In the genomic region with DNA sequence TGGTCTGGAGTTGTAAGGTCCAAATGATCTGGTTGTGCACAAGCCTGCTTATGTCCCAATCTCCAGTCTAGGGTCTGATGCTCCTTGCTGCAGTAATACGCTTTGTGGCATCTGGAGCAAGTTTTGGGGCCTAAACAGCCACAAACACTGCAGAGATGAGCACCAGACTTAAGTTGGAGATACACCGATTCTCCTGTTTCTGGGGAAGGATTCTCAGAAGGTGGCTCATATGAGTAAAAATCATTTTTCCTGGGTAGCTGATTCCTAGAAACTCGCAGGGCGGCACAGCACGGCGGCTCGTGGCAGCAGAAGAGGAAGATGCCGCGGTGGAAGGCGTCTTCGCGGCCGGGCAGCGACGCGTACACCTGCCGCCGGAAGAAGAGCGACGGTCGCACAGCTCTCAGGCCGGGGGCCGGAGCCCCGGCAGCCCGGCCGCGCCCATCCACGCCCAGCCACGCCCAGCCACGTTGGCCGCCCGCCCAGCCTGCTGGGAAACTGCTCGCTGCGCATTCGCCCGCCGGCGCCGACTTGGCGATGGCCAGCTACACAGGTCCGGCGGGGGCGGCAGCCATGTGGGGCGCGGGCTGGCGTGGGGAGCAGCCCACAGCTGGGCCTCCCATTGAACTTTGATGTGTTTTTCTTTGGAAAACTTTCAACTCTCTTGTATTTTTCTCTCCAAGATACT, we compare ENCODE assay signal across 8 cellular contexts.
DNase-seq lines count a peak whose midpoint lies in the region; ATAC-seq and TF ChIP-seq lines count a peak whose summit lies in the region.

No MANE protein-coding gene starts in this region.

- H3K4me1 ChIP-seq in ACC112 (ENCODE audit: control insufficient read depth, insufficient read depth, low read length, unreplicated experiment): no peaks in the 10 kb centered on the region
- H3K4me1 ChIP-seq in heart right ventricle: peaks cover 3 to 11% (median 6%) of the 10 kb centered on the region in 9 donors
- peaks cover 0 to 9% (median 8%) of the 10 kb centered on the region in 4 donors for H3K4me1 ChIP-seq in sigmoid colon

- H2AFZ ChIP-seq in ACC112 (ENCODE audit: low read length, unreplicated experiment): no peak overlapping the region

- TF ChIP-seq EP300 in sigmoid colon (IDR thresholded peaks at IDR 0.05): no peak

- ATAC-seq in GM18502 (IDR thresholded peaks at IDR 0.05; ENCODE audit: poor library complexity, unreplicated experiment) (peak; percentile 98), HG02763 (IDR thresholded peaks at IDR 0.05; ENCODE audit: unreplicated experiment) (peak; percentile 87), heart right ventricle (peak; percentile 28 to 82 (median 58))

- H3K79me2 ChIP-seq in ACC112 (ENCODE audit: control insufficient read depth, insufficient read depth, low read length, unreplicated experiment): no peaks in the 10 kb centered on the region

- no peak overlapping the region for H3K27ac ChIP-seq in ACC112 (ENCODE audit: low read depth, low read length)
- H3K27ac ChIP-seq in heart right ventricle: no peak overlapping the region
- H3K27ac ChIP-seq in sigmoid colon: no peak overlapping the region

- peaks cover 73% of the 10 kb centered on the region for H3K27me3 ChIP-seq in ACC112 (ENCODE audit: insufficient read depth, low read length)
- peaks cover 0 to 73% (median 49%) of the 10 kb centered on the region in 7 donors for H3K27me3 ChIP-seq in heart right ventricle
- H3K27me3 ChIP-seq in sigmoid colon: peaks cover 0 to 39% (median 12%) of the 10 kb centered on the region in 3 donors

- H3K4me3 ChIP-seq in ACC112 (ENCODE audit: low read depth, low read length) (peak overlapping the region; percentile 22; the same call in 1 of the 2 replicates), heart right ventricle (peak overlapping the region in 9 of 10 donors; percentile 1 to 48 (median 33)), sigmoid colon (peak overlapping the region in 3 of 4 donors; percentile 13 to 40 (median 34))

- TF ChIP-seq CTCF in heart right ventricle (IDR thresholded peaks at IDR 0.05): no peak
- TF ChIP-seq CTCF in sigmoid colon (IDR thresholded peaks at IDR 0.05): no peak

- TF ChIP-seq POLR2A in sigmoid colon (IDR thresholded peaks at IDR 0.05): no peak

- H3K36me3 ChIP-seq in ACC112 (ENCODE audit: insufficient read depth, low read length) (no peaks in the 10 kb centered on the region), heart right ventricle (no peaks in the 10 kb centered on the region), sigmoid colon (no peaks in the 10 kb centered on the region)

- 3% methylated on average over 46 of the region's 46 CpGs for WGBS in heart right ventricle, 2 donors
- 3% methylated on average over 46 of the region's 46 CpGs for WGBS in sigmoid colon, 2 donors

- H3K9me3 ChIP-seq in heart right ventricle (peaks cover 0 to 3% (median 0%) of the 10 kb centered on the region in 11 donors), sigmoid colon (no peaks in the 10 kb centered on the region)

- DNase-seq in NCI-H187 (lab: John Stamatoyannopoulos, UW) (peak; percentile 80 to 88), heart right ventricle (peak; percentile 31 to 61), sigmoid colon (no peak), Kasumi-1 (lab: John Stamatoyannopoulos, UW) (no peak)
- DNase-seq in activated CD8-positive, alpha-beta memory T cell treated with anti-CD3 and anti-CD28 coated beads for 48 hours (ENCODE audit: low read depth in 2 of 3, low spot score in 2 of 3): peak; percentile 31 to 54 (median 33)

- intact Hi-C loops in heart right ventricle (cut with DNase I): no loop called here
- intact Hi-C loops in sigmoid colon (cut with DNase I): no loop called here

Comparison
In these comparisons a context has a peak if more than half of its experiments do, and no peak if none do; other contexts are left out.
1. DNase-seq: peak in NCI-H187 (2 of 2), activated CD8-positive, alpha-beta memory T cell treated with anti-CD3 and anti-CD28 coated beads for 48 hours (3 of 3) and heart right ventricle (2 of 2); none in sigmoid colon (single experiment) and Kasumi-1 (0 of 2).
2. Peak in every context shown above with its lines, with median percentiles within 50 percentile points of each other: H3K4me3 ChIP-seq and ATAC-seq.